8 cellular contexts compared by ENCODE assay signal in genomic region chr6:106223300-106223930, GRCh38.
DNase-seq lines count a peak whose midpoint lies in the region; ATAC-seq, FAIRE-seq and TF ChIP-seq lines count a peak whose summit lies in the region.

No MANE protein-coding gene starts in this region.

- BruUV-seq in IMR-90 (replicated peaks; lab: Mats Ljungman, UMichigan): no TSS peak

- no peak overlapping the region; the same call in 1 of the 2 replicates for H4K5ac ChIP-seq in IMR-90 (ENCODE audit: low read depth, low read length)

- no peaks in the 10 kb centered on the region for H3K27me3 Mint-ChIP-seq in activated T-cell treated with anti-CD3 and anti-CD28 coated beads, Interleukin-2, amount 50 U/mL, for 72 hours (ENCODE audit: low read depth)

- no peak overlapping the region for H2BK20ac ChIP-seq in IMR-90 (ENCODE audit: low read depth, low read length)

- peaks cover 17% of the 10 kb centered on the region for H3K4me1 Mint-ChIP-seq in activated T-cell treated with anti-CD3 and anti-CD28 coated beads, Interleukin-2, amount 50 U/mL, for 72 hours (ENCODE audit: low read depth)

- H3K18ac ChIP-seq in IMR-90 (ENCODE audit: low read depth, low read length): no peak overlapping the region

- no peak overlapping the region for H3K14ac ChIP-seq in IMR-90 (replicated peaks; ENCODE audit: low read depth, low read length)

- 0 out of 2 replicates have a peak, but pooled peaks cover 3% of the 10 kb centered on the region for H3K36me3 ChIP-seq in IMR-90 (ENCODE audit: control insufficient read depth, insufficient read depth, low read length)

- H3K9me3 Mint-ChIP-seq in activated T-cell treated with anti-CD3 and anti-CD28 coated beads, Interleukin-2, amount 50 U/mL, for 72 hours: no peaks in the 10 kb centered on the region

- no peak overlapping the region for H3K4me3 Mint-ChIP-seq in activated T-cell treated with anti-CD3 and anti-CD28 coated beads, Interleukin-2, amount 50 U/mL, for 72 hours

- no peak overlapping the region for H3K27ac ChIP-seq in 22Rv1
- no peak overlapping the region for H3K27ac ChIP-seq in IMR-90 (ENCODE audit: insufficient read depth, low read length)

- intact Hi-C loops in IMR-90 (cut with micrococcal nuclease): loop anchor here (1.0 to 5.0 kb wide), 5 partner anchors 133 to 791 kb away; no protein-coding TSS in a partner anchor

- H4K91ac ChIP-seq in IMR-90 (ENCODE audit: insufficient read depth, low read depth, low read length): no peak overlapping the region

- peaks cover 7 to 9% of the 10 kb centered on the region in 2 experiments; a peak in 3 of 4 replicates for H3K79me1 ChIP-seq in IMR-90 (ENCODE audit: low read depth in 1 of 2, low read length in 2 of 2)

- no peak overlapping the region for H2AK9ac ChIP-seq in IMR-90 (replicated peaks; ENCODE audit: low read depth, low read length, poor library complexity)

- 0 out of 2 replicates have a peak, but pooled peaks have one; percentile 36 for TF ChIP-seq POLR2A in IMR-90 (IDR thresholded peaks at IDR 0.05; ENCODE audit: low read depth, low read length)

- peak overlapping the region; percentile 76 for H3K27ac Mint-ChIP-seq in activated T-cell treated with anti-CD3 and anti-CD28 coated beads, Interleukin-2, amount 50 U/mL, for 72 hours

- no peaks in the 10 kb centered on the region for H3K9me3 ChIP-seq in IMR-90 (ENCODE audit: control insufficient read depth, insufficient read depth, low read length)

- H3K9ac ChIP-seq in IMR-90 (ENCODE audit: low read depth, low read length): no peak overlapping the region

- dilution Hi-C loops in IMR-90 (cut with HindIII; ENCODE audit: low sequenced_read_pairs, unreplicated experiment): no loop called here

- in situ Hi-C loops in IMR-90 (cut with MboI; ENCODE audit: low sequenced_read_pairs): loop anchor here (10.0 kb wide), 2 partner anchors 489 to 739 kb away; no protein-coding TSS in a partner anchor

- no peaks in the 10 kb centered on the region for H4K20me1 ChIP-seq in IMR-90 (ENCODE audit: insufficient read depth, low read length)

- ATAC-seq in IMR-90 (ENCODE audit: low read depth): peak; percentile 68
- peak; percentile 85 to 87 for ATAC-seq in activated T-cell treated with anti-CD3 and anti-CD28 coated beads, Interleukin-2, amount 50 U/mL, for 72 hours (replicated peaks in 1 of 2)

- CTCF ChIA-PET in IMR-90 (lab: Yijun Ruan, JAX): interaction anchor here (0.6 to 2.4 kb wide), 15 partner anchors 8 to 791 kb away, joined by 3 to 13 read pairs (median 4); partner anchors contain the start of gene PRDM1

- FAIRE-seq in RCC 7860 (lab: Jason Lieb, UNC) (peak; percentile 82), urothelium cell line (lab: Jason Lieb, UNC) (no peak)

- H2BK15ac ChIP-seq in IMR-90 (ENCODE audit: low read depth, low read length): no peak overlapping the region

- no peak overlapping the region for H2BK5ac ChIP-seq in IMR-90 (ENCODE audit: low read depth, low read length, poor library complexity, severe bottlenecking)

- TF ChIP-seq CTCF in 22Rv1 (IDR thresholded peaks at IDR 0.05) (peak; percentile 84), GM12875 (IDR thresholded peaks at IDR 0.05; ENCODE audit: borderline replicate concordance, insufficient read depth, low read depth, low read length) (peak; percentile 31; the same call in 1 of the 2 replicates), IMR-90 (conservative IDR thresholded peaks at IDR 0.05; ENCODE audit: low read depth, low read length) (peak; percentile 80), foreskin fibroblast (IDR thresholded peaks at IDR 0.05; ENCODE audit: low read depth, low read length) (peak; percentile 51)

- no peak overlapping the region for H3K56ac ChIP-seq in IMR-90 (ENCODE audit: extremely low read depth, insufficient read depth, low read length)

- H3K23ac ChIP-seq in IMR-90 (ENCODE audit: low read depth, low read length): no peak overlapping the region

- no peak overlapping the region for H3K4ac ChIP-seq in IMR-90 (ENCODE audit: low read depth, low read length)

- no peak overlapping the region for H3K4me3 ChIP-seq in GM12875 (ENCODE audit: low read depth, low read length)
- H3K4me3 ChIP-seq in IMR-90 (ENCODE audit: insufficient read depth, low read depth, low read length): no peak overlapping the region
- H3K4me3 ChIP-seq in foreskin fibroblast (ENCODE audit: low read depth in 1 of 2, low read length in 2 of 2): no peak overlapping the region

- no peaks in the 10 kb centered on the region for H3K4me1 ChIP-seq in IMR-90 (ENCODE audit: control insufficient read depth, insufficient read depth, low read length)

- H3K36me3 Mint-ChIP-seq in activated T-cell treated with anti-CD3 and anti-CD28 coated beads, Interleukin-2, amount 50 U/mL, for 72 hours (ENCODE audit: insufficient read depth in 2 of 2): peaks cover 2 to 3% of the 10 kb centered on the region in 2 donors

- POLR2A ChIA-PET in IMR-90 (lab: Charles Lee; ENCODE audit: unreplicated experiment): no interaction called here

- TF ChIP-seq RAD21 in IMR-90 (IDR thresholded peaks at IDR 0.05; ENCODE audit: low read length): peak; percentile 93

- peak; percentile 79 for DNase-seq in IMR-90
- DNase-seq in RCC 7860 (ENCODE audit: low spot score): peak; percentile 39
- peak; percentile 73 to 74 for DNase-seq in activated T-cell treated with anti-CD3 and anti-CD28 coated beads, Interleukin-2, amount 50 U/mL, for 72 hours
- DNase-seq in foreskin fibroblast: peak; percentile 51 to 83
- DNase-seq in pons (ENCODE audit: low spot score): peak; percentile 78
- DNase-seq in urothelium cell line (ENCODE audit: low spot score): peak; percentile 6

- no peak overlapping the region for H2AFZ ChIP-seq in IMR-90 (replicated peaks; ENCODE audit: low read length, poor library complexity)

- no peak overlapping the region for H2BK120ac ChIP-seq in IMR-90 (ENCODE audit: low read depth, low read length)

- H3K27me3 ChIP-seq in IMR-90 (ENCODE audit: control insufficient read depth, insufficient read depth, low read length): no peaks in the 10 kb centered on the region

- no peaks in the 10 kb centered on the region for H3K9me1 ChIP-seq in IMR-90 (ENCODE audit: insufficient read depth, low read length)

- H2AK5ac ChIP-seq in IMR-90 (ENCODE audit: low read depth, low read length): no peak overlapping the region

- WGBS in IMR-90 (ENCODE audit: extremely low coverage in 2 of 2, insufficient read length in 1 of 2), 2 experiments: no CpG with 5 or more reads among the region's 2 CpGs

- H4K8ac ChIP-seq in IMR-90 (ENCODE audit: low read depth in 2 of 2, low read length in 2 of 2): no peak overlapping the region

- no peak overlapping the region for H3K4me2 ChIP-seq in IMR-90 (ENCODE audit: low read depth, low read length)

TF ChIP-seq in IMR-90, 13 proteins besides CTCF, POLR2A, EP300 and RAD21:
- TF ChIP-seq MXI1 (IDR thresholded peaks at IDR 0.05; ENCODE audit: borderline replicate concordance, low read depth, low read length) (no peak), RCOR1 (IDR thresholded peaks at IDR 0.05; ENCODE audit: insufficient replicate concordance, low read length) (no peak), CHD1 (IDR thresholded peaks at IDR 0.05; ENCODE audit: low read depth, low read length) (no peak), MAFK (IDR thresholded peaks at IDR 0.05; ENCODE audit: low read depth, low read length) (no peak), CEBPB (IDR thresholded peaks at IDR 0.05; ENCODE audit: low read depth, low read length) (peak; percentile 43; the same call in 1 of the 2 replicates), BHLHE40 (IDR thresholded peaks at IDR 0.05; ENCODE audit: low read depth, low read length) (no peak), SMC3 (IDR thresholded peaks at IDR 0.05; ENCODE audit: low read depth, low read length) (peak; percentile 94), ELK1 (IDR thresholded peaks at IDR 0.05; ENCODE audit: borderline replicate concordance, low read depth, low read length) (no peak), RFX5 (IDR thresholded peaks at IDR 0.05; ENCODE audit: low read depth, low read length) (no peak)
TF ChIP-seq in IMR-90: peak in this region for 2.

Comparison
In these comparisons a context has a peak if more than half of its experiments do, and no peak if none do; other contexts are left out.
1. CTCF ChIP-seq: peak in every context shown above with its lines; median percentile 84 in 22Rv1; 80 in IMR-90; 51 in foreskin fibroblast; 31 in GM12875.
2. DNase-seq: peak in every context shown above with its lines; median percentile 79 in IMR-90; 78 in pons; 74 in activated T-cell treated with anti-CD3 and anti-CD28 coated beads, Interleukin-2, amount 50 U/mL, for 72 hours; 67 in foreskin fibroblast; 39 in RCC 7860; 6 in urothelium cell line.